27 cellular contexts compared by ENCODE assay signal in genomic region chrX:113212052-113212451, GRCh38.
"Had no signal": no experiment of that assay in that cellular context is flagged by ENCODE, and none has a peak within 500 bp of the region (broad histone marks: within the 10 kb centered on the region; RNA-seq: fewer than 3 reads in every experiment).

No MANE protein-coding gene starts in this region.

- H3K27me3 ChIP-seq: stomach, suprapubic skin, testis, thyroid gland, tibial artery, tibial nerve, transverse colon, upper lobe of left lung, upper lobe of right lung, vagina had no signal

- FAIRE-seq: urothelium cell line had no signal

- ATAC-seq: stimulated activated effector memory CD8-positive, alpha-beta T cell treated with anti-CD3 and anti-CD28 coated beads, Interleukin-12 subunit alpha, Interleukin-12 subunit beta, amount 100 ng/mL, for 72 hours; stimulated activated memory B cell treated with anti-CD40 and anti-IgM and Interleukin-4, amounts not matched to agents 10 μg/mL and 1 μg/mL and 100 μg/mL, for 72 hours; stimulated activated naive B cell treated with anti-CD40 and anti-IgM and Interleukin-4, amounts not matched to agents 10 μg/mL and 1 μg/mL and 100 μg/mL, for 72 hours; stimulated activated naive CD8-positive, alpha-beta T cell treated with anti-CD3 and anti-CD28 coated beads, Interleukin-15, amount 100 ng/mL, for 72 hours; stimulated activated naive CD8-positive, alpha-beta T cell treated with anti-CD3 and anti-CD28 coated beads, Interleukin-15, Interleukin-2, amounts not matched to agents 100 U/mL and 50 U/mL, for 24 hours; upper lobe of right lung had no signal

- H3K27ac ChIP-seq: stomach, suprapubic skin, testis, thoracic aorta, thyroid gland, tibial artery, tibial nerve, transverse colon, upper lobe of left lung, upper lobe of right lung, uterus, vagina had no signal

- H3K4me3 ChIP-seq: stomach, suprapubic skin, testis, thoracic aorta, thyroid gland, tibial artery, tibial nerve, transverse colon, upper lobe of left lung, upper lobe of right lung, uterus, vagina had no signal

- H3K36me3 ChIP-seq: stomach, suprapubic skin, thoracic aorta, thyroid gland, tibial artery, tibial nerve, transverse colon, upper lobe of left lung, upper lobe of right lung, uterus, vagina had no signal

- H3K4me1 ChIP-seq: stomach, suprapubic skin, testis, thyroid gland, tibial artery, tibial nerve, transverse colon, upper lobe of left lung, upper lobe of right lung, uterus, vagina had no signal

- DNase-seq: stimulated activated CD4-positive, alpha-beta T cell treated with anti-CD3 and anti-CD28 coated beads, Interleukin-2, amount 100 ng/mL, for 48 hours; stimulated activated CD4-positive, alpha-beta T cell treated with anti-CD3 and anti-CD28 coated beads, Interleukin-4, amount 100 ng/mL, for 1 hour; stimulated activated CD4-positive, alpha-beta T cell treated with anti-CD3 and anti-CD28 coated beads, Interleukin-4, amount 100 ng/mL, for 24 hours; stimulated activated CD4-positive, alpha-beta T cell treated with anti-CD3 and anti-CD28 coated beads, Interleukin-4, amount 100 ng/mL, for 4 hours; stimulated activated CD8-positive, alpha-beta memory T cell treated with anti-CD3 and anti-CD28 coated beads, Interleukin-4, amount 100 ng/mL, for 48 hours; stimulated activated naive B cell treated with anti-CD40 and anti-IgM and Interleukin-4, amounts not matched to agents 10 μg/mL and 1 μg/mL and 100 μg/mL, for 72 hours; stimulated activated naive CD4-positive, alpha-beta T cell; stimulated activated naive CD4-positive, alpha-beta T cell treated with Interleukin-2 at 50 U/mL for 16 hours; stimulated activated naive CD8-positive, alpha-beta T cell treated with anti-CD3 and anti-CD28 coated beads, Interleukin-15, amount 100 ng/mL, for 72 hours; stimulated activated naive CD8-positive, alpha-beta T cell treated with anti-CD3 and anti-CD28 coated beads, Interleukin-15, Interleukin-2, amounts not matched to agents 100 U/mL and 50 U/mL, for 24 hours; stomach; substantia nigra; testis; thyroid gland; tibial artery; transverse colon; trophoblast cell; upper lobe of left lung; upper lobe of right lung; uterus had no signal

- H3K9me3 ChIP-seq: suprapubic skin, testis, thoracic aorta, thyroid gland, transverse colon, upper lobe of right lung, uterus, vagina had no signal
